Comparison of ENCODE assay signal across 7 cellular contexts in the genomic region with DNA sequence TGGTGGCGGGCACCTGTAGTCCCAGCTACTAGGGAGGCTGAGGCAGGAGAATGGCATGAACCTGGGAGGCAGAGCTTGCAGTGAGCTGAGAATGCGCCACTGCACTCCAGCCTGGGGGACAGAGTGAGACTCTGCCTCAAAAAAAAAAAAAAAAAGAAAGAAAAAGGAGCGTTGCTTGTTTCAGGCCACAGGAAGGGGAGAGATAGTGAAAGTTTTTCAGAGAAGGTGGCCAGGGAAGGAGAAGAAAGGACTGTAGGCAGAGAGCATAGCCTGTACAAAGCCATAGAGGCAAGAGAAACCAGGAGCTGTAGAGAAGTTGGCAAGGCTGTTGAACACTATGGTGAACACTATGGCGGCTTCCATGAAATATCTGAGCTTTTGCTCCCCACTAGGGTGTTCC. TPM values are rescaled to one million over a fixed set of nuclear protein-coding genes. Genes with fewer than 3 reads are reported as not detected.
A peak's percentile ranks its signal among the peaks of the same experiment; 100 is the strongest.
DNase-seq lines count a peak whose midpoint lies in the region; ATAC-seq, FAIRE-seq and TF ChIP-seq lines count a peak whose summit lies in the region.
"Not testable (repeated sequence)": the region's sequence is repeated elsewhere in the genome, so short reads cannot be mapped to it uniquely, and the experiment has no call there.

No MANE protein-coding gene starts in this region.

- H3K9me3 Mint-ChIP-seq in CD4-positive, alpha-beta T cell; activated CD4-positive, alpha-beta T cell treated with anti-CD3 and anti-CD28 coated beads for 36 hours (ENCODE audit: low read depth); activated T-helper 1 cell treated with anti-CD3 and anti-CD28 coated beads, Interleukin-12 subunit alpha, Interleukin-12 subunit beta, Interleukin-2, Interleukin-4 antibody, amounts not matched to agents 30 ng/mL and 10 ng/mL and 1 ng/mL, durations not matched to agents 14 hours and 24 hours and 36 hours; central memory CD8-positive, alpha-beta T cell: not testable (repeated sequence)

- not testable (repeated sequence) for BruUV-seq in HepG2 (replicated peaks; lab: Mats Ljungman, UMichigan)

- not testable (repeated sequence) for TF ChIP-seq RAD21 in HepG2 (CRISPR knock-in tag; IDR thresholded peaks at IDR 0.05)

- peak overlapping the region; percentile 38 for H3K27ac Mint-ChIP-seq in CD4-positive, alpha-beta T cell
- peak overlapping the region; percentile 55 for H3K27ac Mint-ChIP-seq in activated CD4-positive, alpha-beta T cell treated with anti-CD3 and anti-CD28 coated beads for 36 hours
- H3K27ac Mint-ChIP-seq in activated T-helper 1 cell treated with anti-CD3 and anti-CD28 coated beads, Interleukin-12 subunit alpha, Interleukin-12 subunit beta, Interleukin-2, Interleukin-4 antibody, amounts not matched to agents 30 ng/mL and 10 ng/mL and 1 ng/mL, durations not matched to agents 14 hours and 24 hours and 36 hours = not testable (repeated sequence)
- H3K27ac Mint-ChIP-seq in central memory CD8-positive, alpha-beta T cell (ENCODE audit: low read depth) = peak overlapping the region; percentile 4

- not testable (repeated sequence) for H4K20me1 ChIP-seq in HepG2 (ENCODE audit: insufficient read depth, low read length); osteoblast (ENCODE audit: insufficient read depth, low read length)

- not testable (repeated sequence) for DNase-seq in CD4-positive, alpha-beta T cell; activated CD4-positive, alpha-beta T cell treated with anti-CD3 and anti-CD28 coated beads for 36 hours; activated T-helper 1 cell treated with anti-CD3 and anti-CD28 coated beads, Interleukin-12 subunit alpha, Interleukin-12 subunit beta, Interleukin-2, Interleukin-4 antibody, amounts not matched to agents 30 ng/mL and 10 ng/mL and 1 ng/mL, durations not matched to agents 14 hours and 24 hours and 36 hours (ENCODE audit: low spot score); central memory CD8-positive, alpha-beta T cell (ENCODE audit: low spot score in 2 of 2); HepG2 (ENCODE audit: low spot score)
- peak; percentile 25 for DNase-seq in osteoblast (ENCODE audit: insufficient read length, low spot score, missing footprints)

- 98% methylated on average over 4 of the region's 4 CpGs for WGBS in HepG2 (ENCODE audit: low lambda C conversion rate)

- TF ChIP-seq CTCF in CD4-positive, alpha-beta T cell (IDR thresholded peaks at IDR 0.05); HepG2 (CRISPR knock-in tag; IDR thresholded peaks at IDR 0.05); osteoblast (IDR thresholded peaks at IDR 0.05; ENCODE audit: extremely low read depth, low read depth, low read length): not testable (repeated sequence)

- not testable (repeated sequence) for H2AFZ ChIP-seq in HepG2 (ENCODE audit: low read length); osteoblast (ENCODE audit: low read length)

- H3K4me1 ChIP-seq in HepG2 (ENCODE audit: insufficient read depth, low read length) (peaks cover 74% of the 10 kb centered on the region), osteoblast (ENCODE audit: insufficient read depth, low read length) (peaks cover 11% of the 10 kb centered on the region)

- H3K27me3 ChIP-seq in CD4-positive, alpha-beta T cell (ENCODE audit: control insufficient read depth, insufficient read depth, low read length); HepG2 (ENCODE audit: control insufficient read depth in 1 of 2, insufficient read depth in 2 of 2, low read length in 2 of 2); osteoblast (ENCODE audit: insufficient read depth, low read length): not testable (repeated sequence)

- CTCF ChIA-PET in CD4-positive, alpha-beta T cell (lab: Charles Lee) = interaction anchor here (0.5 to 1.9 kb wide), 3 partner anchors 9 to 88 kb away, joined by 3 to 12 read pairs (median 3); no protein-coding TSS in a partner anchor
- CTCF ChIA-PET in activated CD4-positive, alpha-beta T cell treated with anti-CD3 and anti-CD28 coated beads for 36 hours (lab: Charles Lee) = interaction anchor here (0.6 to 1.2 kb wide), 7 partner anchors 8 to 610 kb away, joined by 3 to 5 read pairs (median 3); a partner anchor contains a TSS
- CTCF ChIA-PET in HepG2 (lab: Yijun Ruan, JAX; ENCODE audit: low intra/inter-chr PET ratio, low total read pairs) = not testable (repeated sequence)

- H3K4me3 Mint-ChIP-seq in CD4-positive, alpha-beta T cell = peak overlapping the region; percentile 60
- not testable (repeated sequence) for H3K4me3 Mint-ChIP-seq in activated CD4-positive, alpha-beta T cell treated with anti-CD3 and anti-CD28 coated beads for 36 hours
- H3K4me3 Mint-ChIP-seq in activated T-helper 1 cell treated with anti-CD3 and anti-CD28 coated beads, Interleukin-12 subunit alpha, Interleukin-12 subunit beta, Interleukin-2, Interleukin-4 antibody, amounts not matched to agents 30 ng/mL and 10 ng/mL and 1 ng/mL, durations not matched to agents 14 hours and 24 hours and 36 hours = peak overlapping the region; percentile 15
- peak overlapping the region; percentile 41 for H3K4me3 Mint-ChIP-seq in central memory CD8-positive, alpha-beta T cell

- not testable (repeated sequence) for TF ChIP-seq EP300 in HepG2 (IDR thresholded peaks at IDR 0.05; ENCODE audit: low read depth in 2 of 2, low read length in 2 of 2); HepG2 (CRISPR knock-in tag; IDR thresholded peaks at IDR 0.05; ENCODE audit: borderline replicate concordance)

- not testable (repeated sequence) for H3K36me3 Mint-ChIP-seq in CD4-positive, alpha-beta T cell (ENCODE audit: low read depth); activated T-helper 1 cell treated with anti-CD3 and anti-CD28 coated beads, Interleukin-12 subunit alpha, Interleukin-12 subunit beta, Interleukin-2, Interleukin-4 antibody, amounts not matched to agents 30 ng/mL and 10 ng/mL and 1 ng/mL, durations not matched to agents 14 hours and 24 hours and 36 hours (ENCODE audit: low read depth); central memory CD8-positive, alpha-beta T cell (ENCODE audit: insufficient read depth)
- peaks cover 20% of the 10 kb centered on the region for H3K36me3 Mint-ChIP-seq in activated CD4-positive, alpha-beta T cell treated with anti-CD3 and anti-CD28 coated beads for 36 hours (ENCODE audit: low read depth)

- POLR2A ChIA-PET in CD4-positive, alpha-beta T cell (lab: Charles Lee) = interaction anchor here (0.6 to 2.0 kb wide), 4 partner anchors 10 to 152 kb away, joined by 3 to 6 read pairs (median 5); a partner anchor contains a TSS
- POLR2A ChIA-PET in activated CD4-positive, alpha-beta T cell treated with anti-CD3 and anti-CD28 coated beads for 36 hours (lab: Charles Lee) = not testable (repeated sequence)
- POLR2A ChIA-PET in HepG2 (lab: Yijun Ruan, JAX) = interaction anchor here (1.2 to 4.0 kb wide), 10 partner anchors 10 to 69 kb away, joined by 3 to 67 read pairs (median 14); a partner anchor contains a TSS

- not testable (repeated sequence) for H3K79me2 ChIP-seq in HepG2 (ENCODE audit: insufficient read depth, low read length)
- H3K79me2 ChIP-seq in osteoblast (ENCODE audit: insufficient read depth, low read length) = peaks cover 25% of the 10 kb centered on the region

- not testable (repeated sequence) for TF ChIP-seq POLR2A in HepG2 (IDR thresholded peaks at IDR 0.05; ENCODE audit: insufficient read depth in 1 of 2, low read depth in 2 of 2, low read length in 2 of 2)

- in situ Hi-C loops in HepG2 (cut with HindIII; ENCODE audit: extremely low pct_ligation_motif_present, low pct_unique_long_range_greater_than_20kb) = not testable (repeated sequence)

- ATAC-seq in CD4-positive, alpha-beta T cell (ENCODE audit: poor library complexity); activated CD4-positive, alpha-beta T cell treated with anti-CD3 and anti-CD28 coated beads for 36 hours; central memory CD8-positive, alpha-beta T cell (replicated peaks; ENCODE audit: extremely low read depth, poor library complexity, severe bottlenecking); HepG2: not testable (repeated sequence)

- FAIRE-seq in HepG2 (lab: Jason Lieb, UNC) = not testable (repeated sequence)

- H3K27me3 Mint-ChIP-seq in CD4-positive, alpha-beta T cell; activated CD4-positive, alpha-beta T cell treated with anti-CD3 and anti-CD28 coated beads for 36 hours; activated T-helper 1 cell treated with anti-CD3 and anti-CD28 coated beads, Interleukin-12 subunit alpha, Interleukin-12 subunit beta, Interleukin-2, Interleukin-4 antibody, amounts not matched to agents 30 ng/mL and 10 ng/mL and 1 ng/mL, durations not matched to agents 14 hours and 24 hours and 36 hours (ENCODE audit: insufficient read depth); central memory CD8-positive, alpha-beta T cell: not testable (repeated sequence)

- H3K4me3 ChIP-seq in HepG2 (replicated peaks in 1 of 3; ENCODE audit: insufficient read depth in 1 of 3, low read depth in 2 of 3, low read length in 3 of 3); osteoblast (ENCODE audit: insufficient read depth, low read length): not testable (repeated sequence)

- H3K9ac ChIP-seq in HepG2 (ENCODE audit: insufficient read depth, low read depth, low read length) = peak overlapping the region; percentile 39; the same call in 1 of the 2 replicates

- H3K27ac ChIP-seq in CD4-positive, alpha-beta T cell (ENCODE audit: low read depth, low read length); osteoblast (ENCODE audit: low read depth, low read length): not testable (repeated sequence)
- H3K27ac ChIP-seq in KOPT-K1 (ENCODE audit: low read depth, low read length, poor library complexity, severe bottlenecking) (peak overlapping the region; percentile 12), HepG2 (ENCODE audit: extremely low read length, insufficient read depth, low read length) (peak overlapping the region; percentile 76)

- intact Hi-C loops in CD4-positive, alpha-beta T cell (cut with DNase I, micrococcal nuclease); activated CD4-positive, alpha-beta T cell treated with anti-CD3 and anti-CD28 coated beads for 36 hours (cut with DNase I, micrococcal nuclease); activated T-helper 1 cell treated with anti-CD3 and anti-CD28 coated beads, Interleukin-12 subunit alpha, Interleukin-12 subunit beta, Interleukin-2, Interleukin-4 antibody, amounts not matched to agents 30 ng/mL and 10 ng/mL and 1 ng/mL, durations not matched to agents 14 hours and 24 hours and 36 hours (cut with micrococcal nuclease); HepG2 (cut with micrococcal nuclease; ENCODE audit: unreplicated experiment): not testable (repeated sequence)

- peaks cover 33% of the 10 kb centered on the region for H3K4me1 Mint-ChIP-seq in CD4-positive, alpha-beta T cell (ENCODE audit: low read depth)
- peaks cover 25% of the 10 kb centered on the region for H3K4me1 Mint-ChIP-seq in activated CD4-positive, alpha-beta T cell treated with anti-CD3 and anti-CD28 coated beads for 36 hours
- peaks cover 27% of the 10 kb centered on the region for H3K4me1 Mint-ChIP-seq in activated T-helper 1 cell treated with anti-CD3 and anti-CD28 coated beads, Interleukin-12 subunit alpha, Interleukin-12 subunit beta, Interleukin-2, Interleukin-4 antibody, amounts not matched to agents 30 ng/mL and 10 ng/mL and 1 ng/mL, durations not matched to agents 14 hours and 24 hours and 36 hours (ENCODE audit: low read depth)
- peaks cover 34% of the 10 kb centered on the region for H3K4me1 Mint-ChIP-seq in central memory CD8-positive, alpha-beta T cell

- not testable (repeated sequence) for H3K9me3 ChIP-seq in CD4-positive, alpha-beta T cell (ENCODE audit: control insufficient read depth, low read length); KOPT-K1 (ENCODE audit: insufficient read depth, low read length, poor library complexity, severe bottlenecking); HepG2 (ENCODE audit: low read length); osteoblast (ENCODE audit: low read depth, low read length)

- H3K4me2 ChIP-seq in HepG2 (ENCODE audit: low read depth, low read length) = 0 out of 2 replicates have a peak overlapping the region, but pooled peaks have one; percentile 50
- not testable (repeated sequence) for H3K4me2 ChIP-seq in osteoblast (ENCODE audit: insufficient read depth, low read length)

- H3K36me3 ChIP-seq in KOPT-K1 (ENCODE audit: insufficient read depth, low read length) = not testable (repeated sequence)
- H3K36me3 ChIP-seq in HepG2 (replicated peaks in 1 of 2; ENCODE audit: control insufficient read depth in 1 of 2, insufficient read depth in 2 of 2, low read length in 2 of 2) = peaks cover 3 to 19% of the 10 kb centered on the region in 2 experiments; a peak in 3 of 5 replicates
- peaks cover 45% of the 10 kb centered on the region for H3K36me3 ChIP-seq in osteoblast (ENCODE audit: insufficient read depth, low read length)

RNA-seq across cellular contexts. Expression of a gene that starts 4.5 kb away (rescaled TPM):
- total RNA-seq in CD4-positive, alpha-beta T cell = 1 to 10 TPM; 7.8 TPM
- total RNA-seq in activated CD4-positive, alpha-beta T cell treated with anti-CD3 and anti-CD28 coated beads for 36 hours = 10 to 100 TPM in 1 of 2 experiments, 1 to 10 TPM in 1; 9.7 to 12.5 TPM
- total RNA-seq in activated T-helper 1 cell treated with anti-CD3 and anti-CD28 coated beads, Interleukin-12 subunit alpha, Interleukin-12 subunit beta, Interleukin-2, Interleukin-4 antibody, amounts not matched to agents 30 ng/mL and 10 ng/mL and 1 ng/mL, durations not matched to agents 14 hours and 24 hours and 36 hours = 18.2 and 20.8 TPM in 2 replicates
- total RNA-seq in HepG2 (2016; rRNA removed; fragmentation: Illumina TruSeq; extraction: Trizol) (13.1 and 40.1 TPM in 2 replicates), osteoblast (91.6 and 99.0 TPM in 2 replicates)
- total RNA-seq in HepG2 (2016; cell fraction: cytosol; rRNA removed; fragmentation: Illumina TruSeq; extraction: Trizol; ENCODE audit: low read depth) = 11.7 and 11.8 TPM in 2 replicates
- total RNA-seq in HepG2 (2016; cell fraction: insoluble cytoplasmic fraction; rRNA removed; fragmentation: Illumina TruSeq; extraction: Trizol) = 11.6 and 40.3 TPM in 2 replicates
- 16.4 and 17.9 TPM in 2 replicates for total RNA-seq in HepG2 (2016; cell fraction: membrane; rRNA removed; fragmentation: Illumina TruSeq; extraction: Trizol)
- total RNA-seq in HepG2 (2016; cell fraction: nucleus; rRNA removed; fragmentation: Illumina TruSeq; extraction: Trizol) = 46.8 and 52.2 TPM in 2 replicates
- polyA plus RNA-seq in HepG2 (2011; rRNA removed) = 28.2 and 29.4 TPM in 2 replicates
- 19.2 and 36.3 TPM in 2 replicates for polyA plus RNA-seq in HepG2 (2011; cell fraction: cytosol; rRNA removed)
- 76.6 and 98.9 TPM in 2 replicates for polyA plus RNA-seq in HepG2 (2011; cell fraction: nucleus; rRNA removed)
- polyA plus RNA-seq in HepG2 (2012) = 20.7 and 21.0 TPM in 2 replicates
- polyA plus RNA-seq in HepG2 (2016; cell fraction: cytosol; fragmentation: Illumina TruSeq; extraction: Trizol; ENCODE audit: low read depth) = 8.0 and 8.6 TPM in 2 replicates
- 12.0 and 16.4 TPM in 2 replicates for polyA plus RNA-seq in HepG2 (2016; cell fraction: insoluble cytoplasmic fraction; fragmentation: Illumina TruSeq; extraction: Trizol; ENCODE audit: low read depth)
- 11.8 and 12.2 TPM in 2 replicates for polyA plus RNA-seq in HepG2 (2016; cell fraction: membrane; fragmentation: Illumina TruSeq; extraction: Trizol; ENCODE audit: low read depth)
- polyA plus RNA-seq in HepG2 (2016; cell fraction: nucleus; fragmentation: Illumina TruSeq; extraction: Trizol; ENCODE audit: insufficient read depth, low read depth) = 83.1 and 85.8 TPM in 2 replicates
- 23.9 and 52.5 TPM in 2 replicates for polyA minus RNA-seq in HepG2 (2011; rRNA and poly(A)+ RNA removed; ENCODE audit: low replicate concordance)
- polyA minus RNA-seq in HepG2 (2011; cell fraction: cytosol; rRNA and poly(A)+ RNA removed) = 17.1 and 17.5 TPM in 2 replicates
- polyA minus RNA-seq in HepG2 (2011; cell fraction: nucleus; rRNA and poly(A)+ RNA removed) = 31.7 and 32.4 TPM in 2 replicates

RNA-seq across cellular contexts. Expression of a gene that starts 12.2 kb away (rescaled TPM):
- total RNA-seq in CD4-positive, alpha-beta T cell = under 1 TPM; 0.80 to 0.81 TPM
- under 1 TPM; 0.35 to 0.41 TPM for total RNA-seq in activated CD4-positive, alpha-beta T cell treated with anti-CD3 and anti-CD28 coated beads for 36 hours
- total RNA-seq in activated T-helper 1 cell treated with anti-CD3 and anti-CD28 coated beads, Interleukin-12 subunit alpha, Interleukin-12 subunit beta, Interleukin-2, Interleukin-4 antibody, amounts not matched to agents 30 ng/mL and 10 ng/mL and 1 ng/mL, durations not matched to agents 14 hours and 24 hours and 36 hours = 0.49 and 0.78 TPM in 2 replicates
- 0.77 and 0.93 TPM in 2 replicates for total RNA-seq in HepG2 (2016; rRNA removed; fragmentation: Illumina TruSeq; extraction: Trizol)
- total RNA-seq in HepG2 (2016; cell fraction: cytosol; rRNA removed; fragmentation: Illumina TruSeq; extraction: Trizol; ENCODE audit: low read depth) = 0.88 and 1.6 TPM in 2 replicates
- 1.00 and 1.1 TPM in 2 replicates for total RNA-seq in HepG2 (2016; cell fraction: insoluble cytoplasmic fraction; rRNA removed; fragmentation: Illumina TruSeq; extraction: Trizol)
- 0.71 and 0.90 TPM in 2 replicates for total RNA-seq in HepG2 (2016; cell fraction: membrane; rRNA removed; fragmentation: Illumina TruSeq; extraction: Trizol)
- total RNA-seq in HepG2 (2016; cell fraction: nucleus; rRNA removed; fragmentation: Illumina TruSeq; extraction: Trizol) = 0.53 and 1.1 TPM in 2 replicates
- 0.34 and 0.54 TPM in 2 replicates for polyA plus RNA-seq in HepG2 (2011; rRNA removed)
- polyA plus RNA-seq in HepG2 (2011; cell fraction: cytosol; rRNA removed) = 0.22 and 0.75 TPM in 2 replicates
- 2.1 and 2.9 TPM in 2 replicates for polyA plus RNA-seq in HepG2 (2011; cell fraction: nucleus; rRNA removed)
- polyA plus RNA-seq in HepG2 (2012) = 3.1 and 4.6 TPM in 2 replicates
- 0.66 and 0.93 TPM in 2 replicates for polyA plus RNA-seq in HepG2 (2016; cell fraction: cytosol; fragmentation: Illumina TruSeq; extraction: Trizol; ENCODE audit: low read depth)
- 0.40 and 0.55 TPM in 2 replicates for polyA plus RNA-seq in HepG2 (2016; cell fraction: insoluble cytoplasmic fraction; fragmentation: Illumina TruSeq; extraction: Trizol; ENCODE audit: low read depth)
- 0.49 TPM in 2 replicates for polyA plus RNA-seq in HepG2 (2016; cell fraction: membrane; fragmentation: Illumina TruSeq; extraction: Trizol; ENCODE audit: low read depth)
- 1.3 and 1.4 TPM in 2 replicates for polyA plus RNA-seq in HepG2 (2016; cell fraction: nucleus; fragmentation: Illumina TruSeq; extraction: Trizol; ENCODE audit: insufficient read depth, low read depth)
- 0.94 and 1.4 TPM in 2 replicates for polyA minus RNA-seq in HepG2 (2011; rRNA and poly(A)+ RNA removed; ENCODE audit: low replicate concordance)
- 0.62 and 0.89 TPM in 2 replicates for polyA minus RNA-seq in HepG2 (2011; cell fraction: cytosol; rRNA and poly(A)+ RNA removed)
- polyA minus RNA-seq in HepG2 (2011; cell fraction: nucleus; rRNA and poly(A)+ RNA removed) = 1.2 and 1.3 TPM in 2 replicates
- total RNA-seq in osteoblast = 1.1 and 1.5 TPM in 2 replicates

RNA-seq across cellular contexts. Expression of a gene that starts 21.4 kb away (rescaled TPM):
- 10 to 100 TPM; 37.8 to 40.7 TPM for total RNA-seq in CD4-positive, alpha-beta T cell
- 100 to 1,000 TPM in 1 of 2 experiments, 10 to 100 TPM in 1; 83.3 to 105 TPM for total RNA-seq in activated CD4-positive, alpha-beta T cell treated with anti-CD3 and anti-CD28 coated beads for 36 hours
- 93.1 and 95.4 TPM in 2 replicates for total RNA-seq in activated T-helper 1 cell treated with anti-CD3 and anti-CD28 coated beads, Interleukin-12 subunit alpha, Interleukin-12 subunit beta, Interleukin-2, Interleukin-4 antibody, amounts not matched to agents 30 ng/mL and 10 ng/mL and 1 ng/mL, durations not matched to agents 14 hours and 24 hours and 36 hours
- total RNA-seq in HepG2 (2016; rRNA removed; fragmentation: Illumina TruSeq; extraction: Trizol) (90.7 and 115 TPM in 2 replicates), osteoblast (13.0 and 13.4 TPM in 2 replicates)
- total RNA-seq in HepG2 (2016; cell fraction: cytosol; rRNA removed; fragmentation: Illumina TruSeq; extraction: Trizol; ENCODE audit: low read depth) = 22.2 and 24.7 TPM in 2 replicates
- 99.1 and 105 TPM in 2 replicates for total RNA-seq in HepG2 (2016; cell fraction: insoluble cytoplasmic fraction; rRNA removed; fragmentation: Illumina TruSeq; extraction: Trizol)
- total RNA-seq in HepG2 (2016; cell fraction: membrane; rRNA removed; fragmentation: Illumina TruSeq; extraction: Trizol) = 64.5 and 68.5 TPM in 2 replicates
- 102 and 126 TPM in 2 replicates for total RNA-seq in HepG2 (2016; cell fraction: nucleus; rRNA removed; fragmentation: Illumina TruSeq; extraction: Trizol)
- 125 and 158 TPM in 2 replicates for polyA plus RNA-seq in HepG2 (2011; rRNA removed)
- polyA plus RNA-seq in HepG2 (2011; cell fraction: cytosol; rRNA removed) = 60.6 and 76.3 TPM in 2 replicates
- polyA plus RNA-seq in HepG2 (2011; cell fraction: nucleus; rRNA removed) = 464 and 551 TPM in 2 replicates
- 189 and 231 TPM in 2 replicates for polyA plus RNA-seq in HepG2 (2012)
- 24.2 and 25.6 TPM in 2 replicates for polyA plus RNA-seq in HepG2 (2016; cell fraction: cytosol; fragmentation: Illumina TruSeq; extraction: Trizol; ENCODE audit: low read depth)
- 120 and 149 TPM in 2 replicates for polyA plus RNA-seq in HepG2 (2016; cell fraction: insoluble cytoplasmic fraction; fragmentation: Illumina TruSeq; extraction: Trizol; ENCODE audit: low read depth)
- polyA plus RNA-seq in HepG2 (2016; cell fraction: membrane; fragmentation: Illumina TruSeq; extraction: Trizol; ENCODE audit: low read depth) = 59.9 and 61.3 TPM in 2 replicates
- 256 and 260 TPM in 2 replicates for polyA plus RNA-seq in HepG2 (2016; cell fraction: nucleus; fragmentation: Illumina TruSeq; extraction: Trizol; ENCODE audit: insufficient read depth, low read depth)
- polyA minus RNA-seq in HepG2 (2011; rRNA and poly(A)+ RNA removed; ENCODE audit: low replicate concordance) = 127 and 141 TPM in 2 replicates
- 69.1 and 69.4 TPM in 2 replicates for polyA minus RNA-seq in HepG2 (2011; cell fraction: cytosol; rRNA and poly(A)+ RNA removed)
- 69.1 and 80.1 TPM in 2 replicates for polyA minus RNA-seq in HepG2 (2011; cell fraction: nucleus; rRNA and poly(A)+ RNA removed)

RNA-seq across cellular contexts. Expression of a gene that starts 26.3 kb away (rescaled TPM):
- 10 to 100 TPM; 29.2 to 32.1 TPM for total RNA-seq in CD4-positive, alpha-beta T cell
- 10 to 100 TPM; 38.7 to 40.7 TPM for total RNA-seq in activated CD4-positive, alpha-beta T cell treated with anti-CD3 and anti-CD28 coated beads for 36 hours
- total RNA-seq in activated T-helper 1 cell treated with anti-CD3 and anti-CD28 coated beads, Interleukin-12 subunit alpha, Interleukin-12 subunit beta, Interleukin-2, Interleukin-4 antibody, amounts not matched to agents 30 ng/mL and 10 ng/mL and 1 ng/mL, durations not matched to agents 14 hours and 24 hours and 36 hours = 74.1 and 75.4 TPM in 2 replicates
- 38.9 and 40.2 TPM in 2 replicates for total RNA-seq in HepG2 (2016; rRNA removed; fragmentation: Illumina TruSeq; extraction: Trizol)
- 28.0 and 30.5 TPM in 2 replicates for total RNA-seq in HepG2 (2016; cell fraction: cytosol; rRNA removed; fragmentation: Illumina TruSeq; extraction: Trizol; ENCODE audit: low read depth)
- total RNA-seq in HepG2 (2016; cell fraction: insoluble cytoplasmic fraction; rRNA removed; fragmentation: Illumina TruSeq; extraction: Trizol) = 37.2 and 39.5 TPM in 2 replicates
- total RNA-seq in HepG2 (2016; cell fraction: membrane; rRNA removed; fragmentation: Illumina TruSeq; extraction: Trizol) = 34.6 and 39.3 TPM in 2 replicates
- 34.5 and 44.1 TPM in 2 replicates for total RNA-seq in HepG2 (2016; cell fraction: nucleus; rRNA removed; fragmentation: Illumina TruSeq; extraction: Trizol)
- 74.4 and 85.4 TPM in 2 replicates for polyA plus RNA-seq in HepG2 (2011; rRNA removed)
- polyA plus RNA-seq in HepG2 (2011; cell fraction: cytosol; rRNA removed) = 53.2 and 55.1 TPM in 2 replicates
- polyA plus RNA-seq in HepG2 (2011; cell fraction: nucleus; rRNA removed) = 173 and 195 TPM in 2 replicates
- 41.9 and 49.7 TPM in 2 replicates for polyA plus RNA-seq in HepG2 (2012)
- polyA plus RNA-seq in HepG2 (2016; cell fraction: cytosol; fragmentation: Illumina TruSeq; extraction: Trizol; ENCODE audit: low read depth) = 14.9 and 18.6 TPM in 2 replicates
- 55.1 and 57.7 TPM in 2 replicates for polyA plus RNA-seq in HepG2 (2016; cell fraction: insoluble cytoplasmic fraction; fragmentation: Illumina TruSeq; extraction: Trizol; ENCODE audit: low read depth)
- 24.6 and 25.0 TPM in 2 replicates for polyA plus RNA-seq in HepG2 (2016; cell fraction: membrane; fragmentation: Illumina TruSeq; extraction: Trizol; ENCODE audit: low read depth)
- polyA plus RNA-seq in HepG2 (2016; cell fraction: nucleus; fragmentation: Illumina TruSeq; extraction: Trizol; ENCODE audit: insufficient read depth, low read depth) = 99.9 and 109 TPM in 2 replicates
- polyA minus RNA-seq in HepG2 (2011; rRNA and poly(A)+ RNA removed; ENCODE audit: low replicate concordance) = 81.6 and 104 TPM in 2 replicates
- 29.7 and 33.3 TPM in 2 replicates for polyA minus RNA-seq in HepG2 (2011; cell fraction: cytosol; rRNA and poly(A)+ RNA removed)
- 50.6 and 76.5 TPM in 2 replicates for polyA minus RNA-seq in HepG2 (2011; cell fraction: nucleus; rRNA and poly(A)+ RNA removed)
- 43.4 and 44.8 TPM in 2 replicates for total RNA-seq in osteoblast

RNA-seq across cellular contexts. Expression of a gene that starts 37.0 kb away (rescaled TPM):
- 1 to 10 TPM; 2.6 to 3.4 TPM for total RNA-seq in CD4-positive, alpha-beta T cell
- 10 to 100 TPM; 27.0 to 28.9 TPM for total RNA-seq in activated CD4-positive, alpha-beta T cell treated with anti-CD3 and anti-CD28 coated beads for 36 hours
- 27.6 and 31.5 TPM in 2 replicates for total RNA-seq in activated T-helper 1 cell treated with anti-CD3 and anti-CD28 coated beads, Interleukin-12 subunit alpha, Interleukin-12 subunit beta, Interleukin-2, Interleukin-4 antibody, amounts not matched to agents 30 ng/mL and 10 ng/mL and 1 ng/mL, durations not matched to agents 14 hours and 24 hours and 36 hours
- 20.1 and 22.4 TPM in 2 replicates for total RNA-seq in HepG2 (2016; rRNA removed; fragmentation: Illumina TruSeq; extraction: Trizol)
- 25.7 and 27.1 TPM in 2 replicates for total RNA-seq in HepG2 (2016; cell fraction: cytosol; rRNA removed; fragmentation: Illumina TruSeq; extraction: Trizol; ENCODE audit: low read depth)
- 19.5 and 23.7 TPM in 2 replicates for total RNA-seq in HepG2 (2016; cell fraction: insoluble cytoplasmic fraction; rRNA removed; fragmentation: Illumina TruSeq; extraction: Trizol)
- 36.3 and 38.4 TPM in 2 replicates for total RNA-seq in HepG2 (2016; cell fraction: membrane; rRNA removed; fragmentation: Illumina TruSeq; extraction: Trizol)
- 19.9 and 24.0 TPM in 2 replicates for total RNA-seq in HepG2 (2016; cell fraction: nucleus; rRNA removed; fragmentation: Illumina TruSeq; extraction: Trizol)
- 5.5 and 6.5 TPM in 2 replicates for polyA plus RNA-seq in HepG2 (2011; rRNA removed)
- 3.1 and 3.3 TPM in 2 replicates for polyA plus RNA-seq in HepG2 (2011; cell fraction: cytosol; rRNA removed)
- polyA plus RNA-seq in HepG2 (2011; cell fraction: nucleus; rRNA removed) = 15.1 and 18.7 TPM in 2 replicates
- 6.5 and 8.5 TPM in 2 replicates for polyA plus RNA-seq in HepG2 (2012)
- polyA plus RNA-seq in HepG2 (2016; cell fraction: cytosol; fragmentation: Illumina TruSeq; extraction: Trizol; ENCODE audit: low read depth) = 36.9 and 41.0 TPM in 2 replicates
- polyA plus RNA-seq in HepG2 (2016; cell fraction: insoluble cytoplasmic fraction; fragmentation: Illumina TruSeq; extraction: Trizol; ENCODE audit: low read depth) = 31.0 and 31.1 TPM in 2 replicates
- 41.0 and 42.1 TPM in 2 replicates for polyA plus RNA-seq in HepG2 (2016; cell fraction: membrane; fragmentation: Illumina TruSeq; extraction: Trizol; ENCODE audit: low read depth)
- polyA plus RNA-seq in HepG2 (2016; cell fraction: nucleus; fragmentation: Illumina TruSeq; extraction: Trizol; ENCODE audit: insufficient read depth, low read depth) = 56.5 and 60.1 TPM in 2 replicates
- polyA minus RNA-seq in HepG2 (2011; rRNA and poly(A)+ RNA removed; ENCODE audit: low replicate concordance) = 2.7 and 15.4 TPM in 2 replicates
- 1.6 and 2.4 TPM in 2 replicates for polyA minus RNA-seq in HepG2 (2011; cell fraction: cytosol; rRNA and poly(A)+ RNA removed)
- 9.1 and 9.4 TPM in 2 replicates for polyA minus RNA-seq in HepG2 (2011; cell fraction: nucleus; rRNA and poly(A)+ RNA removed)
- total RNA-seq in osteoblast = 1.8 TPM in 2 replicates
